In genomic region chr18:77012751-77013550, GRCh38 we compare ENCODE assay signal across 17 cellular contexts.
DNase-seq lines count a peak whose midpoint lies in the region; ATAC-seq and TF ChIP-seq lines count a peak whose summit lies in the region.
"Had no signal": no experiment of that assay in that cellular context is flagged by ENCODE, and none has a peak within 500 bp of the region (broad histone marks: within the 10 kb centered on the region; RNA-seq: fewer than 3 reads in every experiment).

No MANE protein-coding gene starts in this region.

- no peak overlapping the region for H3K27ac ChIP-seq in right cardiac atrium (ENCODE audit: low read length)
- peak overlapping the region; percentile 67 for H3K27ac ChIP-seq in suprapubic skin
- peak overlapping the region in 2 of 4 donors; percentile 13 to 67 for H3K27ac ChIP-seq in transverse colon
- H3K27ac ChIP-seq: 22Rv1 had no signal

- H3K27me3 Mint-ChIP-seq in activated CD4-positive, alpha-beta memory T cell treated with anti-CD3 and anti-CD28 coated beads for 36 hours: no peaks in the 10 kb centered on the region
- H3K27me3 Mint-ChIP-seq in activated CD4-positive, alpha-beta memory T cell treated with anti-CD3 and anti-CD28 coated beads, Interleukin-2, amount 10 ng/mL, durations not matched to agents 7 days and 5 days: no peaks in the 10 kb centered on the region
- H3K27me3 Mint-ChIP-seq in activated T-helper 17 cell treated with anti-CD3 and anti-CD28 coated beads, Interleukin-2, amount 50 U/mL, for 72 hours: no peaks in the 10 kb centered on the region

- no peak for TF ChIP-seq EP300 in suprapubic skin (IDR thresholded peaks at IDR 0.05)
- no peak for TF ChIP-seq EP300 in transverse colon (IDR thresholded peaks at IDR 0.05; ENCODE audit: low read depth)

- intact Hi-C loops in activated CD4-positive, alpha-beta memory T cell treated with anti-CD3 and anti-CD28 coated beads for 36 hours (cut with micrococcal nuclease): no loop called here
- intact Hi-C loops in right cardiac atrium (cut with DNase I): no loop called here
- intact Hi-C loops in transverse colon (cut with DNase I; ENCODE audit: low total_unique reads): no loop called here

- no peak for TF ChIP-seq CTCF in suprapubic skin (IDR thresholded peaks at IDR 0.05)
- TF ChIP-seq CTCF in transverse colon (IDR thresholded peaks at IDR 0.05): no peak

- POLR2A ChIA-PET in activated CD4-positive, alpha-beta memory T cell treated with anti-CD3 and anti-CD28 coated beads for 36 hours (lab: Charles Lee): no interaction called here
- POLR2A ChIA-PET in activated CD4-positive, alpha-beta memory T cell treated with anti-CD3 and anti-CD28 coated beads, Interleukin-2, amount 10 ng/mL, durations not matched to agents 7 days and 5 days (lab: Charles Lee): interaction anchor here (1.2 to 1.6 kb wide), 2 partner anchors 8 to 50 kb away, joined by 3 read pairs; no protein-coding TSS in a partner anchor

- H3K36me3 Mint-ChIP-seq in activated CD4-positive, alpha-beta memory T cell treated with anti-CD3 and anti-CD28 coated beads for 36 hours: peaks cover 13% of the 10 kb centered on the region
- peaks cover 60% of the 10 kb centered on the region for H3K36me3 Mint-ChIP-seq in activated CD4-positive, alpha-beta memory T cell treated with anti-CD3 and anti-CD28 coated beads, Interleukin-2, amount 10 ng/mL, durations not matched to agents 7 days and 5 days (ENCODE audit: low read depth)
- peaks cover 88% of the 10 kb centered on the region for H3K36me3 Mint-ChIP-seq in activated T-helper 17 cell treated with anti-CD3 and anti-CD28 coated beads, Interleukin-2, amount 50 U/mL, for 72 hours (ENCODE audit: low read depth)

- peaks cover 3% of the 10 kb centered on the region for H3K4me1 ChIP-seq in right cardiac atrium (ENCODE audit: control insufficient read depth, insufficient read depth, low read length)
- peaks cover 24% of the 10 kb centered on the region for H3K4me1 ChIP-seq in suprapubic skin
- H3K4me1 ChIP-seq in transverse colon: no peaks in the 10 kb centered on the region
- H3K4me1 ChIP-seq: BE2C, pancreas had no signal

- ATAC-seq in activated T-helper 17 cell treated with anti-CD3 and anti-CD28 coated beads, Interleukin-2, amount 50 U/mL, for 72 hours (replicated peaks): no peak
- peak; percentile 13 to 30 for ATAC-seq in right cardiac atrium
- ATAC-seq: activated naive CD4-positive, alpha-beta T cell treated with anti-CD3 and anti-CD28 coated beads, Interleukin-2, amount 50 U/mL, for 72 hours had no signal

- WGBS in right cardiac atrium: 70% methylated on average over 8 of the region's 8 CpGs
- WGBS in suprapubic skin: 71% methylated on average over 8 of the region's 8 CpGs
- WGBS in transverse colon (ENCODE audit: low coverage in 1 of 2), 2 donors: 85 to 91% methylated on average over 8 of the region's 8 CpGs

- in situ Hi-C loops in transverse colon (cut with MboI; ENCODE audit: low pct_ligation_motif_present in 1 of 4, low pct_unique_long_range_greater_than_20kb in 1 of 4, low sequenced_read_pairs in 3 of 4): loop anchor here in 1 of 4 donors (25.0 kb wide), 1 partner anchor 649 kb away; no protein-coding TSS in a partner anchor

- no peaks in the 10 kb centered on the region for H3K27me3 ChIP-seq in right cardiac atrium (ENCODE audit: control insufficient read depth, insufficient read depth)
- H3K27me3 ChIP-seq in suprapubic skin: no peaks in the 10 kb centered on the region
- no peaks in the 10 kb centered on the region for H3K27me3 ChIP-seq in transverse colon
- H3K27me3 ChIP-seq: BE2C, pancreas had no signal

- no peak for TF ChIP-seq POLR2A in suprapubic skin (IDR thresholded peaks at IDR 0.05)
- no peak for TF ChIP-seq POLR2A in transverse colon (IDR thresholded peaks at IDR 0.05)

- H3K36me3 ChIP-seq in suprapubic skin (peaks cover 26% of the 10 kb centered on the region), transverse colon (no peaks in the 10 kb centered on the region)
- H3K36me3 ChIP-seq: BE2C, thoracic aorta had no signal

- CTCF ChIA-PET in activated CD4-positive, alpha-beta memory T cell treated with anti-CD3 and anti-CD28 coated beads for 36 hours (lab: Charles Lee): interaction anchor here (1.0 to 5.5 kb wide), 4 partner anchors 10 to 42 kb away, joined by 3 to 26 read pairs (median 6); no protein-coding TSS in a partner anchor
- CTCF ChIA-PET in activated CD4-positive, alpha-beta memory T cell treated with anti-CD3 and anti-CD28 coated beads, Interleukin-2, amount 10 ng/mL, durations not matched to agents 7 days and 5 days (lab: Charles Lee): interaction anchor here (0.6 to 2.0 kb wide), 3 partner anchors 13 to 638 kb away, joined by 3 to 10 read pairs (median 4); no protein-coding TSS in a partner anchor

- H3K4me1 Mint-ChIP-seq in activated CD4-positive, alpha-beta memory T cell treated with anti-CD3 and anti-CD28 coated beads for 36 hours (ENCODE audit: low read depth): peaks cover 21% of the 10 kb centered on the region
- peaks cover 5% of the 10 kb centered on the region for H3K4me1 Mint-ChIP-seq in activated CD4-positive, alpha-beta memory T cell treated with anti-CD3 and anti-CD28 coated beads, Interleukin-2, amount 10 ng/mL, durations not matched to agents 7 days and 5 days
- H3K4me1 Mint-ChIP-seq in activated T-helper 17 cell treated with anti-CD3 and anti-CD28 coated beads, Interleukin-2, amount 50 U/mL, for 72 hours: peaks cover 16% of the 10 kb centered on the region

- no peaks in the 10 kb centered on the region for H3K9me3 Mint-ChIP-seq in activated CD4-positive, alpha-beta memory T cell treated with anti-CD3 and anti-CD28 coated beads for 36 hours
- H3K9me3 Mint-ChIP-seq in activated CD4-positive, alpha-beta memory T cell treated with anti-CD3 and anti-CD28 coated beads, Interleukin-2, amount 10 ng/mL, durations not matched to agents 7 days and 5 days: no peaks in the 10 kb centered on the region
- H3K9me3 Mint-ChIP-seq in activated T-helper 17 cell treated with anti-CD3 and anti-CD28 coated beads, Interleukin-2, amount 50 U/mL, for 72 hours: no peaks in the 10 kb centered on the region
- H3K9me3 Mint-ChIP-seq: activated naive CD4-positive, alpha-beta T cell treated with anti-CD3 and anti-CD28 coated beads, Interleukin-2, amount 50 U/mL, for 72 hours had no signal

- peak overlapping the region; percentile 33 for H3K27ac Mint-ChIP-seq in activated CD4-positive, alpha-beta memory T cell treated with anti-CD3 and anti-CD28 coated beads for 36 hours
- no peak overlapping the region for H3K27ac Mint-ChIP-seq in activated CD4-positive, alpha-beta memory T cell treated with anti-CD3 and anti-CD28 coated beads, Interleukin-2, amount 10 ng/mL, durations not matched to agents 7 days and 5 days
- H3K27ac Mint-ChIP-seq in activated T-helper 17 cell treated with anti-CD3 and anti-CD28 coated beads, Interleukin-2, amount 50 U/mL, for 72 hours: peak overlapping the region; percentile 65

- DNase-seq in activated CD4-positive, alpha-beta memory T cell treated with anti-CD3 and anti-CD28 coated beads for 36 hours: no peak
- DNase-seq in activated CD4-positive, alpha-beta memory T cell treated with anti-CD3 and anti-CD28 coated beads, Interleukin-2, amount 10 ng/mL, durations not matched to agents 7 days and 5 days: no peak
- no peak for DNase-seq in right cardiac atrium
- DNase-seq in suprapubic skin (ENCODE audit: low spot score in 2 of 2): peak in 1 of 2 donors; percentile 29
- no peak for DNase-seq in NCI-H1417 (lab: John Stamatoyannopoulos, UW)
- no peak for DNase-seq in transverse colon
- no peak for DNase-seq in NCI-H2107 (lab: John Stamatoyannopoulos, UW)
- DNase-seq: activated CD8-positive, alpha-beta memory T cell treated with anti-CD3 and anti-CD28 coated beads, Interleukin-2, amount 50 U/mL, for 48 hours; BE2C; DMS 273 treated with DMSO at 0.1 percent for 48 hours; NCI-H1694; stimulated activated CD4-positive, alpha-beta T cell treated with anti-CD3 and anti-CD28 coated beads, Interleukin-4, amount 100 ng/mL, for 24 hours had no signal

- no peaks in the 10 kb centered on the region for H3K9me3 ChIP-seq in right cardiac atrium (ENCODE audit: control insufficient read depth, low read length)
- H3K9me3 ChIP-seq in suprapubic skin: no peaks in the 10 kb centered on the region
- no peaks in the 10 kb centered on the region for H3K9me3 ChIP-seq in transverse colon
- H3K9me3 ChIP-seq: BE2C, pancreas, thoracic aorta had no signal

- no peak overlapping the region for H3K4me3 Mint-ChIP-seq in activated CD4-positive, alpha-beta memory T cell treated with anti-CD3 and anti-CD28 coated beads for 36 hours
- no peak overlapping the region for H3K4me3 Mint-ChIP-seq in activated CD4-positive, alpha-beta memory T cell treated with anti-CD3 and anti-CD28 coated beads, Interleukin-2, amount 10 ng/mL, durations not matched to agents 7 days and 5 days
- H3K4me3 Mint-ChIP-seq in activated T-helper 17 cell treated with anti-CD3 and anti-CD28 coated beads, Interleukin-2, amount 50 U/mL, for 72 hours: no peak overlapping the region

- H3K4me3 ChIP-seq in right cardiac atrium (ENCODE audit: low read length): no peak overlapping the region
- H3K4me3 ChIP-seq in suprapubic skin: no peak overlapping the region
- H3K4me3 ChIP-seq in transverse colon: no peak overlapping the region
- H3K4me3 ChIP-seq: pancreas, thoracic aorta had no signal
